11 cellular contexts compared by ENCODE assay signal in the genomic region with DNA sequence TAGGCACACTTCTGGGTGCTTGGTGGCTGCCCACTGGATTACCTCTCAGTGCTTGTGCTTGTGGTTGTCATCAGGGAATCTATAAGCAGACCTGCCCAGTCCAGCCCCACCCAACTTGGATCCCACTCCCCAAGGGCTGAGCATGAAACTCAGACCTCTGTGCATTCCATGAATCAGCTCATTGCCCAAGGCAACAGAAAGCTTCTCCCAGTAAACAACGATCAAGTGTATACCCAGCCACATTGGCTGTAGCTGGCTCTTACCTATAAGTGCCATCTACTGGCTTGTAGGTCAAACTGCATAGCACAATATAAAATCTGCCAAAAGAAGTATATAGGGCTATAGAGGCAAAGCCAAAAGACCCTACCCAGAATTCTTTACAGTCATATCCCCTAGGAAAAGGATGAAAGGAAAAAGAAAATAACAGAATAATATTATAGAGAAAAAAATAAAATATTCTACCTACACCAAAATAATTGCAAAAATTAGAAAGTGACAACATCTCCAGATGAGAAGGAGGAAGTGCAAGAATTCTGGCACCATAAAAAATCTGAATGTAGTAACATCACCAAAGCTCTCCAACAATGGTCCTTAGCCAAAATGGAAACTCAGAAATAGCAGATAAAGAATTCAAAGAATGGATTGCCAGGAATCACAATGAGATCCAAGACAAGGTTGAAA.
DNase-seq lines count a peak whose midpoint lies in the region; ATAC-seq and TF ChIP-seq lines count a peak whose summit lies in the region.
"Had no signal": no experiment of that assay in that cellular context is flagged by ENCODE, and none has a peak within 500 bp of the region (broad histone marks: within the 10 kb centered on the region; RNA-seq: fewer than 3 reads in every experiment).

No MANE protein-coding gene starts in this region.

- H4K20me1 ChIP-seq in PC-9 (ENCODE audit: insufficient read depth), result no peaks in the 10 kb centered on the region

- H3F3A ChIP-seq in PC-9 (ENCODE audit: insufficient read depth, low read depth), result peaks cover 4% of the 10 kb centered on the region

- no TSS peak for BruUV-seq in PC-9 (replicated peaks; lab: Mats Ljungman, UMichigan)

- no peaks in the 10 kb centered on the region for H3K9me2 ChIP-seq in PC-9 (ENCODE audit: insufficient read depth)

- no peak overlapping the region for H3K4me3 Mint-ChIP-seq in activated CD4-positive, alpha-beta T cell treated with anti-CD3 and anti-CD28 coated beads for 36 hours
- H3K4me3 Mint-ChIP-seq: activated CD4-positive, alpha-beta T cell treated with anti-CD3 and anti-CD28 coated beads, Interleukin-2, amount 10 ng/mL, durations not matched to agents 7 days and 5 days had no signal

- no peak overlapping the region for H3K27ac Mint-ChIP-seq in activated CD4-positive, alpha-beta T cell treated with anti-CD3 and anti-CD28 coated beads for 36 hours
- H3K27ac Mint-ChIP-seq: activated CD4-positive, alpha-beta T cell treated with anti-CD3 and anti-CD28 coated beads, Interleukin-2, amount 10 ng/mL, durations not matched to agents 7 days and 5 days had no signal

- DNase-seq in PC-9 (peak; percentile 42 to 84), fibroblast of the aortic adventitia (ENCODE audit: low read depth) (peak; percentile 49)
- DNase-seq in activated effector memory CD4-positive, alpha-beta T cell treated with Interleukin-2 at 50 U/mL for 16 hours, result no peak
- no peak for DNase-seq in stimulated activated CD4-positive, alpha-beta T cell treated with anti-CD3 and anti-CD28 coated beads, Interleukin-12 subunit alpha, Interleukin-12 subunit beta, amount 100 ng/mL, for 4 hours
- no peak for DNase-seq in activated CD4-positive, alpha-beta T cell treated with anti-CD3 and anti-CD28 coated beads for 36 hours
- DNase-seq: activated CD4-positive, alpha-beta T cell treated with anti-CD3 and anti-CD28 coated beads, Interleukin-2, amount 10 ng/mL, durations not matched to agents 7 days and 5 days; GDM1; heart left ventricle had no signal

- no peak for ATAC-seq in activated CD4-positive, alpha-beta T cell treated with anti-CD3 and anti-CD28 coated beads for 36 hours
- no peak for ATAC-seq in GM19452 (IDR thresholded peaks at IDR 0.05; ENCODE audit: unreplicated experiment)
- ATAC-seq: heart left ventricle had no signal

- no peak overlapping the region for H2AFZ ChIP-seq in PC-9

- POLR2A ChIA-PET in PC-9 (lab: Charles Lee; ENCODE audit: unreplicated experiment), result interaction anchor here (0.5 kb wide), 1 partner anchor 17 kb away, joined by 5 read pairs; no protein-coding TSS in a partner anchor
- POLR2A ChIA-PET in activated CD4-positive, alpha-beta T cell treated with anti-CD3 and anti-CD28 coated beads for 36 hours (lab: Charles Lee), result no interaction called here

- no peaks in the 10 kb centered on the region for H3K36me3 Mint-ChIP-seq in activated CD4-positive, alpha-beta T cell treated with anti-CD3 and anti-CD28 coated beads for 36 hours (ENCODE audit: low read depth)

- intact Hi-C loops in PC-9 (cut with micrococcal nuclease; ENCODE audit: unreplicated experiment), result loop anchor here (1.0 to 2.0 kb wide), 4 partner anchors 84 to 437 kb away; a partner anchor contains a TSS
- intact Hi-C loops in activated CD4-positive, alpha-beta T cell treated with anti-CD3 and anti-CD28 coated beads for 36 hours (cut with DNase I, micrococcal nuclease), result no loop called here

- H3K36me3 ChIP-seq in PC-9 (ENCODE audit: low read depth), result no peaks in the 10 kb centered on the region
- H3K36me3 ChIP-seq: heart left ventricle had no signal

- peak overlapping the region; percentile 34; the same call in 1 of the 2 replicates for H3K4me2 ChIP-seq in PC-9

- H3K27me3 ChIP-seq in PC-9 (ENCODE audit: insufficient read depth, low read depth), result no peaks in the 10 kb centered on the region

- no peak overlapping the region for H3K4me3 ChIP-seq in GM12875 (ENCODE audit: low read depth, low read length)
- no peak overlapping the region for H3K4me3 ChIP-seq in PC-9
- H3K4me3 ChIP-seq in fibroblast of the aortic adventitia (ENCODE audit: low read depth, low read length), result no peak overlapping the region
- H3K4me3 ChIP-seq: heart left ventricle had no signal

- H3K9me3 ChIP-seq in PC-9 (ENCODE audit: insufficient read depth, low read depth), result peaks cover 31% of the 10 kb centered on the region

- CTCF ChIA-PET in PC-9 (lab: Charles Lee), result no interaction called here
- CTCF ChIA-PET in activated CD4-positive, alpha-beta T cell treated with anti-CD3 and anti-CD28 coated beads for 36 hours (lab: Charles Lee), result no interaction called here

- H3K27ac ChIP-seq in 22Rv1, result no peak overlapping the region
- H3K27ac ChIP-seq in PC-9, result no peak overlapping the region
- H3K27ac ChIP-seq: heart left ventricle had no signal

- peak; percentile 78 for TF ChIP-seq CTCF in 22Rv1 (IDR thresholded peaks at IDR 0.05)
- TF ChIP-seq CTCF in GM12875 (IDR thresholded peaks at IDR 0.05; ENCODE audit: borderline replicate concordance, insufficient read depth, low read depth, low read length), result peak; percentile 24; the same call in 1 of the 2 replicates
- peak; percentile 83 for TF ChIP-seq CTCF in PC-9 (conservative IDR thresholded peaks at IDR 0.05)
- TF ChIP-seq CTCF in fibroblast of the aortic adventitia (IDR thresholded peaks at IDR 0.05; ENCODE audit: insufficient read depth, low read length), result peak; percentile 51

- H3K79me2 ChIP-seq in PC-9 (ENCODE audit: low read depth), result no peaks in the 10 kb centered on the region

- H3K9me3 Mint-ChIP-seq in activated CD4-positive, alpha-beta T cell treated with anti-CD3 and anti-CD28 coated beads for 36 hours (ENCODE audit: low read depth), result peaks cover 27% of the 10 kb centered on the region

- H3K27me3 Mint-ChIP-seq in activated CD4-positive, alpha-beta T cell treated with anti-CD3 and anti-CD28 coated beads for 36 hours, result no peaks in the 10 kb centered on the region
- H3K27me3 Mint-ChIP-seq: activated CD4-positive, alpha-beta T cell treated with anti-CD3 and anti-CD28 coated beads, Interleukin-2, amount 10 ng/mL, durations not matched to agents 7 days and 5 days had no signal

- peaks cover 5% of the 10 kb centered on the region; the same call in 1 of the 2 replicates for H3K4me1 ChIP-seq in PC-9 (replicated peaks; ENCODE audit: insufficient read depth)
- H3K4me1 ChIP-seq: heart left ventricle had no signal

- H3K4me1 Mint-ChIP-seq in activated CD4-positive, alpha-beta T cell treated with anti-CD3 and anti-CD28 coated beads for 36 hours, result no peaks in the 10 kb centered on the region
- H3K4me1 Mint-ChIP-seq: activated CD4-positive, alpha-beta T cell treated with anti-CD3 and anti-CD28 coated beads, Interleukin-2, amount 10 ng/mL, durations not matched to agents 7 days and 5 days had no signal

Comparison
In these comparisons a context has a peak if more than half of its experiments do, and no peak if none do; other contexts are left out.
1. CTCF ChIP-seq: peak in every context shown above with its lines; median percentile 83 in PC-9; 78 in 22Rv1; 51 in fibroblast of the aortic adventitia; 24 in GM12875.
2. DNase-seq: peak in PC-9 (2 of 2) and fibroblast of the aortic adventitia (single experiment); none in activated effector memory CD4-positive, alpha-beta T cell treated with Interleukin-2 at 50 U/mL for 16 hours (single experiment), stimulated activated CD4-positive, alpha-beta T cell treated with anti-CD3 and anti-CD28 coated beads, Interleukin-12 subunit alpha, Interleukin-12 subunit beta, amount 100 ng/mL, for 4 hours (single experiment) and activated CD4-positive, alpha-beta T cell treated with anti-CD3 and anti-CD28 coated beads for 36 hours (single experiment).